In the genomic region with DNA sequence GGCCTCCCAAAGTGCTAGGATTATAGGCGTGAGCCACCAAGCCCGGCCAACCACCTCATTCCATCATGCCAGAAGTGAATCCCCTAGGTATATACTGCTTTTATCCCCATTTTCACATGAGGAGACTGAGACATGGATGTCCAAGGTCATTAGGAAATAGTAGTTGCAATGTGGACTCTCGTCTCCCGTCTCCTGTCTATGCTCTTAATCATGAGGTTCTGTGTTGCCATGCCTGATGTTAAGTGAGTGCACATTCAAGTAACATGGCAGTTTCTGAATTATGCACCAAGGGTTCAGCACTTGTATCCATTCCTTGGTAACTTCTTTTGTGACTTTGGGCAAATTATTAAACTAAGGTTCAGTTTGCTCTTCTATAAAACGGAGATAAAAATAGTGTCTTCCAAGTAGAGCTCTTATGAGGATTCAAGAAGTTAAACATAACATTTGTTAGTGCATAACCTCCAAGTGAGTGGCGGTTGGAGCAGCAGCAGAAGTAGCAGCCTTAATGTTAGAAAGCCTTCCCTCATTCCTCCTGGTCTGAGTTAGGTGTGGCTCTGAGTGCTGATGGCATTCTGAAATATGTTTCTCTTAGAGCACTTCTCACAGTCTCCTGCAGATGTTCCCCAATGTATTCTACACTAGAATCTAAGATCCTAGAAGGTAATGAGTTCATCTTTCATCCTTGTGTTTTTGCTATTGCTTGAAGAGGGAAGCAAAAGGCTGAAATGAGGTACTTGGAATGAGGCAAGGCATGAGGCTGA, we compare ENCODE assay signal across 3 cellular contexts.
TF ChIP-seq lines count a peak whose summit lies in the region.

No MANE protein-coding gene starts in this region.

TF ChIP-seq in SK-N-SH treated with all-trans-retinoic acid at 6 μM for 48 hours, 23 proteins besides CTCF, POLR2A, EP300 and RAD21 (continued from another document and continues in another):
- TF ChIP-seq, protein P1, sequence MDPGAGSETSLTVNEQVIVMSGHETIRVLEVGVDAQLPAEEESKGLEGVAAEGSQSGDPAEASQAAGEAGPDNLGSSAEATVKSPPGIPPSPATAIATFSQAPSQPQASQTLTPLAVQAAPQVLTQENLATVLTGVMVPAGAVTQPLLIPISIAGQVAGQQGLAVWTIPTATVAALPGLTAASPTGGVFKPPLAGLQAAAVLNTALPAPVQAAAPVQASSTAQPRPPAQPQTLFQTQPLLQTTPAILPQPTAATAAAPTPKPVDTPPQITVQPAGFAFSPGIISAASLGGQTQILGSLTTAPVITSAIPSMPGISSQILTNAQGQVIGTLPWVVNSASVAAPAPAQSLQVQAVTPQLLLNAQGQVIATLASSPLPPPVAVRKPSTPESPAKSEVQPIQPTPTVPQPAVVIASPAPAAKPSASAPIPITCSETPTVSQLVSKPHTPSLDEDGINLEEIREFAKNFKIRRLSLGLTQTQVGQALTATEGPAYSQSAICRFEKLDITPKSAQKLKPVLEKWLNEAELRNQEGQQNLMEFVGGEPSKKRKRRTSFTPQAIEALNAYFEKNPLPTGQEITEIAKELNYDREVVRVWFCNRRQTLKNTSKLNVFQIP (CRISPR knock-in tag; IDR thresholded peaks at IDR 0.05; ENCODE audit: borderline replicate concordance, low read depth) = no peak
- TF ChIP-seq BACH2 (CRISPR knock-in tag; IDR thresholded peaks at IDR 0.05; ENCODE audit: borderline replicate concordance) (no peak), OSR1 (CRISPR knock-in tag; IDR thresholded peaks at IDR 0.05) (no peak), ISL1 (CRISPR knock-in tag; IDR thresholded peaks at IDR 0.05) (no peak), ZNF70 (CRISPR knock-in tag; IDR thresholded peaks at IDR 0.05) (no peak), SNAI2 (CRISPR knock-in tag; IDR thresholded peaks at IDR 0.05) (no peak), ZFP3 (CRISPR knock-in tag; IDR thresholded peaks at IDR 0.05) (no peak), RARB (CRISPR knock-in tag; IDR thresholded peaks at IDR 0.05) (no peak), ESRRG (CRISPR knock-in tag; IDR thresholded peaks at IDR 0.05) (no peak), TCF4 (CRISPR knock-in tag; IDR thresholded peaks at IDR 0.05; ENCODE audit: borderline replicate concordance) (no peak)
- TF ChIP-seq, protein P2, sequence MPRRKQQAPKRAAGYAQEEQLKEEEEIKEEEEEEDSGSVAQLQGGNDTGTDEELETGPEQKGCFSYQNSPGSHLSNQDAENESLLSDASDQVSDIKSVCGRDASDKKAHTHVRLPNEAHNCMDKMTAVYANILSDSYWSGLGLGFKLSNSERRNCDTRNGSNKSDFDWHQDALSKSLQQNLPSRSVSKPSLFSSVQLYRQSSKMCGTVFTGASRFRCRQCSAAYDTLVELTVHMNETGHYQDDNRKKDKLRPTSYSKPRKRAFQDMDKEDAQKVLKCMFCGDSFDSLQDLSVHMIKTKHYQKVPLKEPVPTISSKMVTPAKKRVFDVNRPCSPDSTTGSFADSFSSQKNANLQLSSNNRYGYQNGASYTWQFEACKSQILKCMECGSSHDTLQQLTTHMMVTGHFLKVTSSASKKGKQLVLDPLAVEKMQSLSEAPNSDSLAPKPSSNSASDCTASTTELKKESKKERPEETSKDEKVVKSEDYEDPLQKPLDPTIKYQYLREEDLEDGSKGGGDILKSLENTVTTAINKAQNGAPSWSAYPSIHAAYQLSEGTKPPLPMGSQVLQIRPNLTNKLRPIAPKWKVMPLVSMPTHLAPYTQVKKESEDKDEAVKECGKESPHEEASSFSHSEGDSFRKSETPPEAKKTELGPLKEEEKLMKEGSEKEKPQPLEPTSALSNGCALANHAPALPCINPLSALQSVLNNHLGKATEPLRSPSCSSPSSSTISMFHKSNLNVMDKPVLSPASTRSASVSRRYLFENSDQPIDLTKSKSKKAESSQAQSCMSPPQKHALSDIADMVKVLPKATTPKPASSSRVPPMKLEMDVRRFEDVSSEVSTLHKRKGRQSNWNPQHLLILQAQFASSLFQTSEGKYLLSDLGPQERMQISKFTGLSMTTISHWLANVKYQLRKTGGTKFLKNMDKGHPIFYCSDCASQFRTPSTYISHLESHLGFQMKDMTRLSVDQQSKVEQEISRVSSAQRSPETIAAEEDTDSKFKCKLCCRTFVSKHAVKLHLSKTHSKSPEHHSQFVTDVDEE (CRISPR knock-in tag; IDR thresholded peaks at IDR 0.05) = no peak
- TF ChIP-seq, protein P3, sequence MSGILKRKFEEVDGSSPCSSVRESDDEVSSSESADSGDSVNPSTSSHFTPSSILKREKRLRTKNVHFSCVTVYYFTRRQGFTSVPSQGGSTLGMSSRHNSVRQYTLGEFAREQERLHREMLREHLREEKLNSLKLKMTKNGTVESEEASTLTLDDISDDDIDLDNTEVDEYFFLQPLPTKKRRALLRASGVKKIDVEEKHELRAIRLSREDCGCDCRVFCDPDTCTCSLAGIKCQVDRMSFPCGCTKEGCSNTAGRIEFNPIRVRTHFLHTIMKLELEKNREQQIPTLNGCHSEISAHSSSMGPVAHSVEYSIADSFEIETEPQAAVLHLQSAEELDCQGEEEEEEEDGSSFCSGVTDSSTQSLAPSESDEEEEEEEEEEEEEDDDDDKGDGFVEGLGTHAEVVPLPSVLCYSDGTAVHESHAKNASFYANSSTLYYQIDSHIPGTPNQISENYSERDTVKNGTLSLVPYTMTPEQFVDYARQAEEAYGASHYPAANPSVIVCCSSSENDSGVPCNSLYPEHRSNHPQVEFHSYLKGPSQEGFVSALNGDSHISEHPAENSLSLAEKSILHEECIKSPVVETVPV (CRISPR knock-in tag; IDR thresholded peaks at IDR 0.05) = no peak

TF ChIP-seq in SK-N-SH, 30 proteins besides CTCF, POLR2A, EP300 and RAD21 (continued from another document):
- TF ChIP-seq POLR2AphosphoS5 (IDR thresholded peaks at IDR 0.05; ENCODE audit: low read depth, low read length) (no peak), SMC3 (IDR thresholded peaks at IDR 0.05; ENCODE audit: low read depth, low read length) (no peak), GABPA (IDR thresholded peaks at IDR 0.05; ENCODE audit: low read depth) (no peak)
- TF ChIP-seq, protein P4, sequence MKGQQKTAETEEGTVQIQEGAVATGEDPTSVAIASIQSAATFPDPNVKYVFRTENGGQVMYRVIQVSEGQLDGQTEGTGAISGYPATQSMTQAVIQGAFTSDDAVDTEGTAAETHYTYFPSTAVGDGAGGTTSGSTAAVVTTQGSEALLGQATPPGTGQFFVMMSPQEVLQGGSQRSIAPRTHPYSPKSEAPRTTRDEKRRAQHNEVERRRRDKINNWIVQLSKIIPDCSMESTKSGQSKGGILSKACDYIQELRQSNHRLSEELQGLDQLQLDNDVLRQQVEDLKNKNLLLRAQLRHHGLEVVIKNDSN (IDR thresholded peaks at IDR 0.05; ENCODE audit: borderline replicate concordance, low read depth) = no peak
- TF ChIP-seq, protein P5, sequence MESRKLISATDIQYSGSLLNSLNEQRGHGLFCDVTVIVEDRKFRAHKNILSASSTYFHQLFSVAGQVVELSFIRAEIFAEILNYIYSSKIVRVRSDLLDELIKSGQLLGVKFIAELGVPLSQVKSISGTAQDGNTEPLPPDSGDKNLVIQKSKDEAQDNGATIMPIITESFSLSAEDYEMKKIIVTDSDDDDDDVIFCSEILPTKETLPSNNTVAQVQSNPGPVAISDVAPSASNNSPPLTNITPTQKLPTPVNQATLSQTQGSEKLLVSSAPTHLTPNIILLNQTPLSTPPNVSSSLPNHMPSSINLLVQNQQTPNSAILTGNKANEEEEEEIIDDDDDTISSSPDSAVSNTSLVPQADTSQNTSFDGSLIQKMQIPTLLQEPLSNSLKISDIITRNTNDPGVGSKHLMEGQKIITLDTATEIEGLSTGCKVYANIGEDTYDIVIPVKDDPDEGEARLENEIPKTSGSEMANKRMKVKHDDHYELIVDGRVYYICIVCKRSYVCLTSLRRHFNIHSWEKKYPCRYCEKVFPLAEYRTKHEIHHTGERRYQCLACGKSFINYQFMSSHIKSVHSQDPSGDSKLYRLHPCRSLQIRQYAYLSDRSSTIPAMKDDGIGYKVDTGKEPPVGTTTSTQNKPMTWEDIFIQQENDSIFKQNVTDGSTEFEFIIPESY (IDR thresholded peaks at IDR 0.05; ENCODE audit: borderline replicate concordance, low read depth) = no peak

TF ChIP-seq in WTC11, 78 proteins besides CTCF, POLR2A, EP300 and RAD21 (continued from another document):
- TF ChIP-seq, protein P6, sequence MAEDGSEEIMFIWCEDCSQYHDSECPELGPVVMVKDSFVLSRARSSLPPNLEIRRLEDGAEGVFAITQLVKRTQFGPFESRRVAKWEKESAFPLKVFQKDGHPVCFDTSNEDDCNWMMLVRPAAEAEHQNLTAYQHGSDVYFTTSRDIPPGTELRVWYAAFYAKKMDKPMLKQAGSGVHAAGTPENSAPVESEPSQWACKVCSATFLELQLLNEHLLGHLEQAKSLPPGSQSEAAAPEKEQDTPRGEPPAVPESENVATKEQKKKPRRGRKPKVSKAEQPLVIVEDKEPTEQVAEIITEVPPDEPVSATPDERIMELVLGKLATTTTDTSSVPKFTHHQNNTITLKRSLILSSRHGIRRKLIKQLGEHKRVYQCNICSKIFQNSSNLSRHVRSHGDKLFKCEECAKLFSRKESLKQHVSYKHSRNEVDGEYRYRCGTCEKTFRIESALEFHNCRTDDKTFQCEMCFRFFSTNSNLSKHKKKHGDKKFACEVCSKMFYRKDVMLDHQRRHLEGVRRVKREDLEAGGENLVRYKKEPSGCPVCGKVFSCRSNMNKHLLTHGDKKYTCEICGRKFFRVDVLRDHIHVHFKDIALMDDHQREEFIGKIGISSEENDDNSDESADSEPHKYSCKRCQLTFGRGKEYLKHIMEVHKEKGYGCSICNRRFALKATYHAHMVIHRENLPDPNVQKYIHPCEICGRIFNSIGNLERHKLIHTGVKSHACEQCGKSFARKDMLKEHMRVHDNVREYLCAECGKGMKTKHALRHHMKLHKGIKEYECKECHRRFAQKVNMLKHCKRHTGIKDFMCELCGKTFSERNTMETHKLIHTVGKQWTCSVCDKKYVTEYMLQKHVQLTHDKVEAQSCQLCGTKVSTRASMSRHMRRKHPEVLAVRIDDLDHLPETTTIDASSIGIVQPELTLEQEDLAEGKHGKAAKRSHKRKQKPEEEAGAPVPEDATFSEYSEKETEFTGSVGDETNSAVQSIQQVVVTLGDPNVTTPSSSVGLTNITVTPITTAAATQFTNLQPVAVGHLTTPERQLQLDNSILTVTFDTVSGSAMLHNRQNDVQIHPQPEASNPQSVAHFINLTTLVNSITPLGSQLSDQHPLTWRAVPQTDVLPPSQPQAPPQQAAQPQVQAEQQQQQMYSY (CRISPR knock-in tag; IDR thresholded peaks at IDR 0.05) = no peak
- no peak for TF ChIP-seq ESRRA (CRISPR knock-in tag; IDR thresholded peaks at IDR 0.05; ENCODE audit: borderline replicate concordance)
- TF ChIP-seq, protein P7, sequence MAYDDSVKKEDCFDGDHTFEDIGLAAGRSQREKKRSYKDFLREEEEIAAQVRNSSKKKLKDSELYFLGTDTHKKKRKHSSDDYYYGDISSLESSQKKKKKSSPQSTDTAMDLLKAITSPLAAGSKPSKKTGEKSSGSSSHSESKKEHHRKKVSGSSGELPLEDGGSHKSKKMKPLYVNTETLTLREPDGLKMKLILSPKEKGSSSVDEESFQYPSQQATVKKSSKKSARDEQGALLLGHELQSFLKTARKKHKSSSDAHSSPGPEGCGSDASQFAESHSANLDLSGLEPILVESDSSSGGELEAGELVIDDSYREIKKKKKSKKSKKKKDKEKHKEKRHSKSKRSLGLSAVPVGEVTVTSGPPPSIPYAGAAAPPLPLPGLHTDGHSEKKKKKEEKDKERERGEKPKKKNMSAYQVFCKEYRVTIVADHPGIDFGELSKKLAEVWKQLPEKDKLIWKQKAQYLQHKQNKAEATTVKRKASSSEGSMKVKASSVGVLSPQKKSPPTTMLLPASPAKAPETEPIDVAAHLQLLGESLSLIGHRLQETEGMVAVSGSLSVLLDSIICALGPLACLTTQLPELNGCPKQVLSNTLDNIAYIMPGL (CRISPR knock-in tag; IDR thresholded peaks at IDR 0.05) = no peak
- TF ChIP-seq, protein P8, sequence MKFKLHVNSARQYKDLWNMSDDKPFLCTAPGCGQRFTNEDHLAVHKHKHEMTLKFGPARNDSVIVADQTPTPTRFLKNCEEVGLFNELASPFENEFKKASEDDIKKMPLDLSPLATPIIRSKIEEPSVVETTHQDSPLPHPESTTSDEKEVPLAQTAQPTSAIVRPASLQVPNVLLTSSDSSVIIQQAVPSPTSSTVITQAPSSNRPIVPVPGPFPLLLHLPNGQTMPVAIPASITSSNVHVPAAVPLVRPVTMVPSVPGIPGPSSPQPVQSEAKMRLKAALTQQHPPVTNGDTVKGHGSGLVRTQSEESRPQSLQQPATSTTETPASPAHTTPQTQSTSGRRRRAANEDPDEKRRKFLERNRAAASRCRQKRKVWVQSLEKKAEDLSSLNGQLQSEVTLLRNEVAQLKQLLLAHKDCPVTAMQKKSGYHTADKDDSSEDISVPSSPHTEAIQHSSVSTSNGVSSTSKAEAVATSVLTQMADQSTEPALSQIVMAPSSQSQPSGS (CRISPR knock-in tag; IDR thresholded peaks at IDR 0.05; ENCODE audit: borderline replicate concordance, low read depth) = no peak
- TF ChIP-seq, protein P9, sequence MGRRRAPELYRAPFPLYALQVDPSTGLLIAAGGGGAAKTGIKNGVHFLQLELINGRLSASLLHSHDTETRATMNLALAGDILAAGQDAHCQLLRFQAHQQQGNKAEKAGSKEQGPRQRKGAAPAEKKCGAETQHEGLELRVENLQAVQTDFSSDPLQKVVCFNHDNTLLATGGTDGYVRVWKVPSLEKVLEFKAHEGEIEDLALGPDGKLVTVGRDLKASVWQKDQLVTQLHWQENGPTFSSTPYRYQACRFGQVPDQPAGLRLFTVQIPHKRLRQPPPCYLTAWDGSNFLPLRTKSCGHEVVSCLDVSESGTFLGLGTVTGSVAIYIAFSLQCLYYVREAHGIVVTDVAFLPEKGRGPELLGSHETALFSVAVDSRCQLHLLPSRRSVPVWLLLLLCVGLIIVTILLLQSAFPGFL (CRISPR knock-in tag; IDR thresholded peaks at IDR 0.05; ENCODE audit: borderline replicate concordance) = no peak
- TF ChIP-seq, protein P10, sequence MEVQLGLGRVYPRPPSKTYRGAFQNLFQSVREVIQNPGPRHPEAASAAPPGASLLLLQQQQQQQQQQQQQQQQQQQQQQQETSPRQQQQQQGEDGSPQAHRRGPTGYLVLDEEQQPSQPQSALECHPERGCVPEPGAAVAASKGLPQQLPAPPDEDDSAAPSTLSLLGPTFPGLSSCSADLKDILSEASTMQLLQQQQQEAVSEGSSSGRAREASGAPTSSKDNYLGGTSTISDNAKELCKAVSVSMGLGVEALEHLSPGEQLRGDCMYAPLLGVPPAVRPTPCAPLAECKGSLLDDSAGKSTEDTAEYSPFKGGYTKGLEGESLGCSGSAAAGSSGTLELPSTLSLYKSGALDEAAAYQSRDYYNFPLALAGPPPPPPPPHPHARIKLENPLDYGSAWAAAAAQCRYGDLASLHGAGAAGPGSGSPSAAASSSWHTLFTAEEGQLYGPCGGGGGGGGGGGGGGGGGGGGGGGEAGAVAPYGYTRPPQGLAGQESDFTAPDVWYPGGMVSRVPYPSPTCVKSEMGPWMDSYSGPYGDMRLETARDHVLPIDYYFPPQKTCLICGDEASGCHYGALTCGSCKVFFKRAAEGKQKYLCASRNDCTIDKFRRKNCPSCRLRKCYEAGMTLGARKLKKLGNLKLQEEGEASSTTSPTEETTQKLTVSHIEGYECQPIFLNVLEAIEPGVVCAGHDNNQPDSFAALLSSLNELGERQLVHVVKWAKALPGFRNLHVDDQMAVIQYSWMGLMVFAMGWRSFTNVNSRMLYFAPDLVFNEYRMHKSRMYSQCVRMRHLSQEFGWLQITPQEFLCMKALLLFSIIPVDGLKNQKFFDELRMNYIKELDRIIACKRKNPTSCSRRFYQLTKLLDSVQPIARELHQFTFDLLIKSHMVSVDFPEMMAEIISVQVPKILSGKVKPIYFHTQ (CRISPR knock-in tag; IDR thresholded peaks at IDR 0.05) = no peak
- TF ChIP-seq NR2C2 (CRISPR knock-in tag; IDR thresholded peaks at IDR 0.05) = no peak
- TF ChIP-seq ZNF121 (CRISPR knock-in tag; IDR thresholded peaks at IDR 0.05) = no peak
- TF ChIP-seq MXD4 (CRISPR knock-in tag; IDR thresholded peaks at IDR 0.05; ENCODE audit: borderline replicate concordance) = no peak
- TF ChIP-seq ZNF263 (CRISPR knock-in tag; IDR thresholded peaks at IDR 0.05; ENCODE audit: low read depth) = no peak
- no peak for TF ChIP-seq FOXJ3 (CRISPR knock-in tag; IDR thresholded peaks at IDR 0.05; ENCODE audit: borderline replicate concordance)
- TF ChIP-seq ZNF219 (CRISPR knock-in tag; IDR thresholded peaks at IDR 0.05; ENCODE audit: borderline replicate concordance) = no peak
